In genomic region chr19:45376045-45376724, GRCh38 we compare ENCODE assay signal across 8 cellular contexts. TPM values are rescaled to one million over a fixed set of nuclear protein-coding genes. Genes with fewer than 3 reads are reported as not detected.
DNase-seq lines count a peak whose midpoint lies in the region; ATAC-seq lines count a peak whose summit lies in the region.

No MANE protein-coding gene starts in this region.

- H2BK12ac ChIP-seq in trophoblast cell (ENCODE audit: low read length): no peak overlapping the region

- in situ Hi-C loops in SK-MEL-5 (cut with HindIII; ENCODE audit: low pct_unique_long_range_greater_than_20kb, low sequenced_read_pairs): no loop called here

- H3K27me3 ChIP-seq in trophoblast cell (ENCODE audit: insufficient read depth, low read length): no peaks in the 10 kb centered on the region

- H2AFZ ChIP-seq in trophoblast cell (ENCODE audit: insufficient read depth, low read length, poor library complexity): no peak overlapping the region

- H3K79me2 ChIP-seq in trophoblast cell (ENCODE audit: control insufficient read depth, insufficient read depth, low read length, poor library complexity): no peaks in the 10 kb centered on the region

- H4K12ac ChIP-seq in trophoblast cell (ENCODE audit: low read depth, low read length): no peak overlapping the region

- no peak for ATAC-seq in HG02759 (IDR thresholded peaks at IDR 0.05; ENCODE audit: unreplicated experiment)

- H3K79me1 ChIP-seq in trophoblast cell (ENCODE audit: low read length): peaks cover 3% of the 10 kb centered on the region

- no peak overlapping the region for H3K4ac ChIP-seq in trophoblast cell (ENCODE audit: low read depth, low read length)

- no peaks in the 10 kb centered on the region for H3K9me3 ChIP-seq in trophoblast cell (ENCODE audit: insufficient read depth, low read depth, low read length)

- H2BK120ac ChIP-seq in trophoblast cell (ENCODE audit: insufficient read depth, low read length, poor library complexity): peak overlapping the region; percentile 41

- peak; percentile 91 for DNase-seq in GM03348 (ENCODE audit: low spot score)
- peak; percentile 92 for DNase-seq in SK-MEL-5 (ENCODE audit: low read depth, low spot score)
- peak; percentile 86 for DNase-seq in glomerular endothelial cell (ENCODE audit: extremely low read depth, low read depth, low spot score)
- peak in 1 of 2 donors; percentile 17 for DNase-seq in trophoblast cell
- DNase-seq in cortex of kidney (lab: John Stamatoyannopoulos, UW): no peak
- no peak for DNase-seq in nucleus accumbens (lab: John Stamatoyannopoulos, UW)
- no peak for DNase-seq in activated gamma-delta T cell treated with Interleukin-2 at 50 U/mL for 16 hours

- H3K4me1 ChIP-seq in trophoblast cell (ENCODE audit: control insufficient read depth in 1 of 2, insufficient read depth in 2 of 2, low read length in 2 of 2): peaks cover 0 to 4% of the 10 kb centered on the region in 2 experiments

- H3K9ac ChIP-seq in trophoblast cell (ENCODE audit: low read length): no peak overlapping the region

- H2AK5ac ChIP-seq in trophoblast cell (ENCODE audit: low read length): no peak overlapping the region

- peak overlapping the region; percentile 37 for H4K8ac ChIP-seq in trophoblast cell (ENCODE audit: low read depth, low read length)

- H3K14ac ChIP-seq in trophoblast cell (ENCODE audit: low read length): no peak overlapping the region

- peak overlapping the region; percentile 37 for H3K27ac ChIP-seq in trophoblast cell (ENCODE audit: low read depth, low read length)

- no peak overlapping the region for H2BK5ac ChIP-seq in trophoblast cell (ENCODE audit: low read depth, low read length, poor library complexity)

- no peak overlapping the region for H3K18ac ChIP-seq in trophoblast cell (ENCODE audit: low read length)

- H3K23ac ChIP-seq in trophoblast cell (ENCODE audit: low read length): no peak overlapping the region

- H3K4me2 ChIP-seq in trophoblast cell (ENCODE audit: low read length): no peak overlapping the region

- no peak overlapping the region for H4K91ac ChIP-seq in trophoblast cell (ENCODE audit: low read depth, low read length)

- WGBS in trophoblast cell (ENCODE audit: extremely low coverage, insufficient coverage, insufficient read length): no CpG with 5 or more reads among the region's 13 CpGs

- H3K4me3 ChIP-seq in trophoblast cell (ENCODE audit: low read depth, low read length): no peak overlapping the region

- H3K36me3 ChIP-seq in trophoblast cell (ENCODE audit: control insufficient read depth in 1 of 2, insufficient read depth in 2 of 2, low read length in 2 of 2): peaks cover 7 to 14% of the 10 kb centered on the region in 2 experiments

RNA-seq across cellular contexts. Expression of gene ERCC2, which starts 5.8 kb away (rescaled TPM):
- 10.7 and 13.8 TPM in 2 replicates for total RNA-seq in SK-MEL-5 (2014; rRNA removed; shearing (Covaris generic))
- 34.5 and 52.8 TPM in 2 replicates for polyA plus RNA-seq in SK-MEL-5 (2015; cell fraction: cytosol; rRNA removed)
- 42.9 and 53.5 TPM in 2 replicates for polyA plus RNA-seq in SK-MEL-5 (2015; cell fraction: nucleus; rRNA removed)
- 41.9 and 51.5 TPM in 2 replicates for total RNA-seq in glomerular endothelial cell
- polyA plus RNA-seq in trophoblast cell (2013): 28.2 and 30.2 TPM in 2 replicates

RNA-seq across cellular contexts. Expression of gene PPP1R13L, which starts 28.7 kb away (rescaled TPM):
- total RNA-seq in SK-MEL-5 (2014; rRNA removed; shearing (Covaris generic)): 1.5 and 1.8 TPM in 2 replicates
- polyA plus RNA-seq in SK-MEL-5 (2015; cell fraction: cytosol; rRNA removed): 3.9 and 4.6 TPM in 2 replicates
- 0.53 and 10.8 TPM in 2 replicates for polyA plus RNA-seq in SK-MEL-5 (2015; cell fraction: nucleus; rRNA removed)
- 16.2 and 44.6 TPM in 2 replicates for total RNA-seq in glomerular endothelial cell
- 190 TPM in 2 replicates for polyA plus RNA-seq in trophoblast cell (2013)

RNA-seq across cellular contexts. Expression of gene POLR1G, which starts 30.3 kb away (rescaled TPM):
- total RNA-seq in SK-MEL-5 (2014; rRNA removed; shearing (Covaris generic)): 19.3 and 20.2 TPM in 2 replicates
- 22.4 and 35.3 TPM in 2 replicates for polyA plus RNA-seq in SK-MEL-5 (2015; cell fraction: cytosol; rRNA removed)
- 12.3 and 16.9 TPM in 2 replicates for polyA plus RNA-seq in SK-MEL-5 (2015; cell fraction: nucleus; rRNA removed)
- total RNA-seq in glomerular endothelial cell: 6.3 and 12.7 TPM in 2 replicates
- 10.8 and 11.1 TPM in 2 replicates for polyA plus RNA-seq in trophoblast cell (2013)

RNA-seq across cellular contexts. Expression of gene KLC3, which starts 35.6 kb away (rescaled TPM):
- 0.43 and 1.3 TPM in 2 replicates for total RNA-seq in SK-MEL-5 (2014; rRNA removed; shearing (Covaris generic))
- 0.21 and 0.33 TPM in 2 replicates for polyA plus RNA-seq in SK-MEL-5 (2015; cell fraction: cytosol; rRNA removed)
- not detected in 2 replicates for polyA plus RNA-seq in SK-MEL-5 (2015; cell fraction: nucleus; rRNA removed)
- total RNA-seq in glomerular endothelial cell: not detected in 2 replicates
- polyA plus RNA-seq in trophoblast cell (2013): 1.7 and 1.9 TPM in 2 replicates

RNA-seq across cellular contexts. Expression of gene ERCC1, which starts 47.5 kb away (rescaled TPM):
- total RNA-seq in SK-MEL-5 (2014; rRNA removed; shearing (Covaris generic)): 125 and 138 TPM in 2 replicates
- polyA plus RNA-seq in SK-MEL-5 (2015; cell fraction: cytosol; rRNA removed): 104 and 133 TPM in 2 replicates
- polyA plus RNA-seq in SK-MEL-5 (2015; cell fraction: nucleus; rRNA removed): 81.9 and 96.6 TPM in 2 replicates
- total RNA-seq in glomerular endothelial cell: 96.3 and 120 TPM in 2 replicates
- polyA plus RNA-seq in trophoblast cell (2013): 56.9 and 58.5 TPM in 2 replicates

Comparison
In these comparisons a context has a peak if more than half of its experiments do, and no peak if none do; other contexts are left out.
1. DNase-seq: peak in GM03348 (single experiment), SK-MEL-5 (single experiment) and glomerular endothelial cell (single experiment); none in cortex of kidney (single experiment), nucleus accumbens (0 of 56) and activated gamma-delta T cell treated with Interleukin-2 at 50 U/mL for 16 hours (single experiment).